ENCODE assay signal across 10 cellular contexts in genomic region chr11:10658621-10659338, GRCh38. TPM values are rescaled to one million over a fixed set of nuclear protein-coding genes. Genes with fewer than 3 reads are reported as not detected.
DNase-seq lines count a peak whose midpoint lies in the region; ATAC-seq, FAIRE-seq and TF ChIP-seq lines count a peak whose summit lies in the region.
"Had no signal": no experiment of that assay in that cellular context is flagged by ENCODE, and none has a peak within 500 bp of the region (broad histone marks: within the 10 kb centered on the region; RNA-seq: fewer than 3 reads in every experiment).

No MANE protein-coding gene starts in this region.

- intact Hi-C loops in activated T-helper 2 cell treated with anti-CD3 and anti-CD28 coated beads, Interferon-gamma antibody, Interleukin-2, Interleukin-4, amounts not matched to agents 10 μg/mL and 5 μg/mL and 100 μg/mL, durations not matched to agents 14 hours and 24 hours and 36 hours (cut with micrococcal nuclease) = loop anchor here (10.0 kb wide), 1 partner anchor 114 kb away; the partner anchor contains the start of gene RNF141
- intact Hi-C loops in left lung (cut with DNase I) (loop anchor here in 1 of 2 donors (10.0 kb wide), 2 partner anchors 74 to 134 kb away; no protein-coding TSS in a partner anchor), stomach (cut with DNase I; ENCODE audit: low total_unique reads) (no loop called here)

- H3K27ac ChIP-seq in left lung (peak overlapping the region; percentile 72 to 87), stomach (peak overlapping the region; percentile 28 to 86 (median 81))

- FAIRE-seq in GM19239 (lab: Jason Lieb, UNC) = no peak
- FAIRE-seq: TTC549 had no signal

- peaks cover 10% of the 10 kb centered on the region for H3K27me3 Mint-ChIP-seq in HFFc6 (ENCODE audit: insufficient read depth)
- no peaks in the 10 kb centered on the region for H3K27me3 Mint-ChIP-seq in activated T-helper 2 cell treated with anti-CD3 and anti-CD28 coated beads, Interferon-gamma antibody, Interleukin-2, Interleukin-4, amounts not matched to agents 10 μg/mL and 5 μg/mL and 100 μg/mL, durations not matched to agents 14 hours and 24 hours and 36 hours (ENCODE audit: low read depth)

- H3K36me3 ChIP-seq in left lung (no peaks in the 10 kb centered on the region), stomach (no peaks in the 10 kb centered on the region)

- H3K27me3 ChIP-seq in left lung (no peaks in the 10 kb centered on the region), stomach (no peaks in the 10 kb centered on the region)

- TF ChIP-seq POLR2A in stomach (IDR thresholded peaks at IDR 0.05) = no peak

- TF ChIP-seq EP300 in stomach (IDR thresholded peaks at IDR 0.05) = no peak

- DNase-seq in HFFc6 = no peak
- no peak for DNase-seq in activated T-helper 2 cell treated with anti-CD3 and anti-CD28 coated beads, Interferon-gamma antibody, Interleukin-2, Interleukin-4, amounts not matched to agents 10 μg/mL and 5 μg/mL and 100 μg/mL, durations not matched to agents 14 hours and 24 hours and 36 hours (ENCODE audit: low spot score)
- no peak for DNase-seq in left lung
- DNase-seq in stomach = no peak
- no peak for DNase-seq in stimulated activated CD8-positive, alpha-beta memory T cell treated with anti-CD3 and anti-CD28 coated beads, Interleukin-4, amount 100 ng/mL, for 48 hours
- no peak for DNase-seq in GM19239 (ENCODE audit: insufficient read length, low spot score)
- DNase-seq in HK-2 (ENCODE audit: unreplicated experiment) = no peak
- DNase-seq: GF-D8 had no signal

- H3K4me3 ChIP-seq in left lung (no peak overlapping the region), stomach (no peak overlapping the region)

- WGBS in stomach, 5 donors = 35 to 82% (median 79%) methylated on average over 4 to 6 of the region's 6 CpGs

- H3K27ac Mint-ChIP-seq in HFFc6 = peak overlapping the region; percentile 97
- H3K27ac Mint-ChIP-seq in activated T-helper 2 cell treated with anti-CD3 and anti-CD28 coated beads, Interferon-gamma antibody, Interleukin-2, Interleukin-4, amounts not matched to agents 10 μg/mL and 5 μg/mL and 100 μg/mL, durations not matched to agents 14 hours and 24 hours and 36 hours = peak overlapping the region; percentile 4

- peaks cover 88% of the 10 kb centered on the region for H3K4me1 Mint-ChIP-seq in HFFc6 (ENCODE audit: low read depth)
- H3K4me1 Mint-ChIP-seq in activated T-helper 2 cell treated with anti-CD3 and anti-CD28 coated beads, Interferon-gamma antibody, Interleukin-2, Interleukin-4, amounts not matched to agents 10 μg/mL and 5 μg/mL and 100 μg/mL, durations not matched to agents 14 hours and 24 hours and 36 hours (ENCODE audit: low read depth) = peaks cover 31% of the 10 kb centered on the region

- H3K4me3 Mint-ChIP-seq in HFFc6 = peak overlapping the region; percentile 40
- H3K4me3 Mint-ChIP-seq in activated T-helper 2 cell treated with anti-CD3 and anti-CD28 coated beads, Interferon-gamma antibody, Interleukin-2, Interleukin-4, amounts not matched to agents 10 μg/mL and 5 μg/mL and 100 μg/mL, durations not matched to agents 14 hours and 24 hours and 36 hours (ENCODE audit: low read depth) = no peak overlapping the region

- ATAC-seq in left lung (peak; percentile 17), GM21529 (IDR thresholded peaks at IDR 0.05; ENCODE audit: unreplicated experiment) (no peak)

- H3K36me3 Mint-ChIP-seq in HFFc6 (ENCODE audit: low read depth) = peaks cover 18% of the 10 kb centered on the region
- H3K36me3 Mint-ChIP-seq in activated T-helper 2 cell treated with anti-CD3 and anti-CD28 coated beads, Interferon-gamma antibody, Interleukin-2, Interleukin-4, amounts not matched to agents 10 μg/mL and 5 μg/mL and 100 μg/mL, durations not matched to agents 14 hours and 24 hours and 36 hours (ENCODE audit: low read depth) = no peaks in the 10 kb centered on the region

- peaks cover 60 to 72% of the 10 kb centered on the region in 2 donors for H3K4me1 ChIP-seq in left lung
- peaks cover 34 to 92% (median 68%) of the 10 kb centered on the region in 4 donors for H3K4me1 ChIP-seq in stomach

- TF ChIP-seq CTCF in HFFc6 (IDR thresholded peaks at IDR 0.05) = no peak
- no peak for TF ChIP-seq CTCF in left lung (IDR thresholded peaks at IDR 0.05)
- TF ChIP-seq CTCF in stomach (IDR thresholded peaks at IDR 0.05) = no peak

- no peaks in the 10 kb centered on the region for H3K9me3 Mint-ChIP-seq in HFFc6
- no peaks in the 10 kb centered on the region for H3K9me3 Mint-ChIP-seq in activated T-helper 2 cell treated with anti-CD3 and anti-CD28 coated beads, Interferon-gamma antibody, Interleukin-2, Interleukin-4, amounts not matched to agents 10 μg/mL and 5 μg/mL and 100 μg/mL, durations not matched to agents 14 hours and 24 hours and 36 hours

- H3K9me3 ChIP-seq in left lung = no peaks in the 10 kb centered on the region
- no peaks in the 10 kb centered on the region for H3K9me3 ChIP-seq in stomach

RNA-seq across cellular contexts. Expression of gene IRAG1, which starts 34.8 kb away (rescaled TPM):
- total RNA-seq in HFFc6 (2021; fragmentation: NEBNext Ultra II Directional; extraction: Animal tissue kit (Norgen Biotek cat#: 25700)) = 10 to 100 TPM; 35.5 to 73.3 (median 38.2) TPM
- not detected in 2 replicates for total RNA-seq in activated T-helper 2 cell treated with anti-CD3 and anti-CD28 coated beads, Interferon-gamma antibody, Interleukin-2, Interleukin-4, amounts not matched to agents 10 μg/mL and 5 μg/mL and 100 μg/mL, durations not matched to agents 14 hours and 24 hours and 36 hours
- total RNA-seq in left lung = 10 to 100 TPM; 17.0 to 17.5 TPM
- 10 to 100 TPM; 24.6 to 60.7 (median 40.3) TPM for total RNA-seq in stomach
- polyA plus RNA-seq in stomach = 10 to 100 TPM; 12.7 to 17.2 (median 17.1) TPM

Comparison
In these comparisons a context has a peak if more than half of its experiments do, and no peak if none do; other contexts are left out.
1. RNA of gene IRAG1, which starts 34.8 kb away (total RNA-seq): 24.6 to 60.7 TPM in stomach, 35.5 to 73.3 TPM in HFFc6 and 17.0 to 17.5 TPM in left lung; not detected in activated T-helper 2 cell treated with anti-CD3 and anti-CD28 coated beads, Interferon-gamma antibody, Interleukin-2, Interleukin-4, amounts not matched to agents 10 μg/mL and 5 μg/mL and 100 μg/mL, durations not matched to agents 14 hours and 24 hours and 36 hours; every median in the first group is over 10 times any median in the second.